1 cellular context compared by ENCODE assay signal in genomic region chr12:113228394-113229028, GRCh38.
TF ChIP-seq lines count a peak whose summit lies in the region.

No MANE protein-coding gene starts in this region.

TF ChIP-seq in endothelial cell of umbilical vein, 7 proteins besides CTCF, POLR2A, EP300 and RAD21:
- TF ChIP-seq JUN (IDR thresholded peaks at IDR 0.05; ENCODE audit: borderline replicate concordance, insufficient read depth, insufficient read length, low read depth) (no peak), MYC (IDR thresholded peaks at IDR 0.05; ENCODE audit: low read depth, low read length) (no peak), FOS (IDR thresholded peaks at IDR 0.05; ENCODE audit: borderline replicate concordance, insufficient read depth, low read length) (no peak), POLR2AphosphoS5 (IDR thresholded peaks at IDR 0.05; ENCODE audit: insufficient read depth, low read depth, low read length) (no peak), EZH2 (IDR thresholded peaks at IDR 0.05; ENCODE audit: borderline replicate concordance, low read depth, low read length, severe bottlenecking) (no peak), GATA2 (IDR thresholded peaks at IDR 0.05; ENCODE audit: insufficient read depth, insufficient read length, low read depth, low read length) (no peak), MAX (IDR thresholded peaks at IDR 0.05; ENCODE audit: insufficient read depth, insufficient read length) (no peak)
